In genomic region chr3:115348951-115349745, GRCh38 we compare ENCODE assay signal across 27 cellular contexts.
"Had no signal": no experiment of that assay in that cellular context is flagged by ENCODE, and none has a peak within 500 bp of the region (broad histone marks: within the 10 kb centered on the region; RNA-seq: fewer than 3 reads in every experiment).

No MANE protein-coding gene starts in this region.

- H3K9ac ChIP-seq: parathyroid adenoma had no signal

- H3K79me2 ChIP-seq: parathyroid adenoma had no signal

- H3K27ac Mint-ChIP-seq: immature natural killer cell, naive B cell, nephron had no signal

- DNase-seq: cortex of kidney; dorsolateral prefrontal cortex; effector CD8-positive, alpha-beta T cell; esophagus squamous epithelium; foreskin fibroblast; glutamatergic neuron; immature natural killer cell; left colon; left ventricle myocardium superior; mesenchymal stem cell; naive B cell; occipital lobe; psoas muscle; retina; right lobe of liver; stimulated activated CD4-positive, alpha-beta T cell treated with anti-CD3 and anti-CD28 coated beads, Interleukin-4, amount 100 ng/mL, for 4 hours; stimulated activated naive CD4-positive, alpha-beta T cell; stomach; substantia nigra; transverse colon had no signal

- H3K9me3 ChIP-seq: esophagus squamous epithelium, gastroesophageal sphincter, psoas muscle, right lobe of liver, stomach, thoracic aorta, transverse colon had no signal

- FAIRE-seq: endometrium, keratinocyte had no signal

- ATAC-seq: gastroesophageal sphincter, left colon, left ventricle myocardium superior, psoas muscle, right lobe of liver had no signal

- H3K36me3 Mint-ChIP-seq: immature natural killer cell, naive B cell had no signal

- H3K4me1 ChIP-seq: esophagus squamous epithelium, gastroesophageal sphincter, parathyroid adenoma, psoas muscle, right lobe of liver, stomach, transverse colon had no signal

- H3K4me1 Mint-ChIP-seq: immature natural killer cell, naive B cell, nephron had no signal

- H3K27ac ChIP-seq: dorsolateral prefrontal cortex, esophagus squamous epithelium, gastroesophageal sphincter, parathyroid adenoma, psoas muscle, right lobe of liver, stomach, thoracic aorta, transverse colon had no signal

- H3K4me3 ChIP-seq: dorsolateral prefrontal cortex, esophagus squamous epithelium, gastroesophageal sphincter, lung, psoas muscle, right lobe of liver, stomach, thoracic aorta, transverse colon had no signal

- H2AFZ ChIP-seq: parathyroid adenoma had no signal

- H3K27me3 ChIP-seq: dorsolateral prefrontal cortex, esophagus squamous epithelium, gastroesophageal sphincter, right lobe of liver, stomach, transverse colon had no signal

- H3K36me3 ChIP-seq: esophagus squamous epithelium, gastroesophageal sphincter, right lobe of liver, stomach, thoracic aorta, transverse colon had no signal

- H3K4me3 Mint-ChIP-seq: immature natural killer cell, naive B cell, nephron had no signal

- H3K9me3 Mint-ChIP-seq: nephron had no signal
